Comparison of ENCODE assay signal across 16 cellular contexts in genomic region chr3:195911946-195912270, GRCh38. TPM values are rescaled to one million over a fixed set of nuclear protein-coding genes. Genes with fewer than 3 reads are reported as not detected.
DNase-seq lines count a peak whose midpoint lies in the region; ATAC-seq, FAIRE-seq and TF ChIP-seq lines count a peak whose summit lies in the region.
"Had no signal": no experiment of that assay in that cellular context is flagged by ENCODE, and none has a peak within 500 bp of the region (broad histone marks: within the 10 kb centered on the region; RNA-seq: fewer than 3 reads in every experiment).

No MANE protein-coding gene starts in this region.

- H3K27ac Mint-ChIP-seq in GM23338 (peak overlapping the region; percentile 86; the same call in 1 of the 2 replicates), nephron (no peak overlapping the region)
- H3K27ac Mint-ChIP-seq in activated CD4-positive, alpha-beta memory T cell treated with anti-CD3 and anti-CD28 coated beads for 36 hours, result no peak overlapping the region
- H3K27ac Mint-ChIP-seq: activated naive CD8-positive, alpha-beta T cell treated with anti-CD3 and anti-CD28 coated beads, Interleukin-2, amount 50 U/mL, for 24 hours had no signal

- TF ChIP-seq RAD21 in K562 (CRISPR knock-in tag; conservative IDR thresholded peaks at IDR 0.05 in 1 of 2, IDR thresholded peaks at IDR 0.05 in 1 of 2), result no peak

- TF ChIP-seq CTCF in GM23338 (conservative IDR thresholded peaks at IDR 0.05; ENCODE audit: low read depth in 2 of 2) (no peak), K562 (IDR thresholded peaks at IDR 0.05 in 2 of 3, conservative IDR thresholded peaks at IDR 0.05 in 1 of 3; ENCODE audit: insufficient read depth in 2 of 3, low read depth in 1 of 3, low read length in 3 of 3) (no peak), nephron (IDR thresholded peaks at IDR 0.05; ENCODE audit: unreplicated experiment in 3 of 3) (no peak)

- H3K27me3 Mint-ChIP-seq in GM23338 (ENCODE audit: insufficient read depth, low read depth, poor library complexity), result peaks cover 32% of the 10 kb centered on the region
- peaks cover 30% of the 10 kb centered on the region for H3K27me3 Mint-ChIP-seq in nephron (ENCODE audit: low read depth)
- peaks cover 1% of the 10 kb centered on the region for H3K27me3 Mint-ChIP-seq in activated CD4-positive, alpha-beta memory T cell treated with anti-CD3 and anti-CD28 coated beads for 36 hours
- H3K27me3 Mint-ChIP-seq: activated naive CD8-positive, alpha-beta T cell treated with anti-CD3 and anti-CD28 coated beads, Interleukin-2, amount 50 U/mL, for 24 hours had no signal

- H3K4me3 ChIP-seq in GM23338 (no peak overlapping the region), K562 (no peak overlapping the region)
- H3K4me3 ChIP-seq: GM12878, thoracic aorta had no signal

- H3K9me3 Mint-ChIP-seq in GM23338 (no peaks in the 10 kb centered on the region), nephron (no peaks in the 10 kb centered on the region)
- no peaks in the 10 kb centered on the region for H3K9me3 Mint-ChIP-seq in activated CD4-positive, alpha-beta memory T cell treated with anti-CD3 and anti-CD28 coated beads for 36 hours
- H3K9me3 Mint-ChIP-seq: activated naive CD8-positive, alpha-beta T cell treated with anti-CD3 and anti-CD28 coated beads, Interleukin-2, amount 50 U/mL, for 24 hours had no signal

- H3K36me3 ChIP-seq in GM23338 (ENCODE audit: insufficient read depth), result no peaks in the 10 kb centered on the region
- H3K36me3 ChIP-seq in K562 (ENCODE audit: control insufficient read depth, insufficient read depth, low read length), result no peaks in the 10 kb centered on the region
- H3K36me3 ChIP-seq: thoracic aorta had no signal

- H3K79me2 ChIP-seq in GM23338 (replicated peaks; ENCODE audit: insufficient read depth) (peaks cover 14% of the 10 kb centered on the region), K562 (ENCODE audit: control insufficient read depth, insufficient read depth, low read length) (peaks cover 16% of the 10 kb centered on the region; the same call in 2 of the 3 replicates)

- H3F3A ChIP-seq in GM23338 (replicated peaks; ENCODE audit: low read depth), result peaks cover 17% of the 10 kb centered on the region

- POLR2A ChIA-PET in K562 (lab: Yijun Ruan, JAX), result interaction anchor here (0.7 to 1.4 kb wide), 5 partner anchors 10 to 137 kb away, joined by 3 to 4 read pairs (median 3); no protein-coding TSS in a partner anchor
- POLR2A ChIA-PET in activated CD4-positive, alpha-beta memory T cell treated with anti-CD3 and anti-CD28 coated beads for 36 hours (lab: Charles Lee), result interaction anchor here (1.3 kb wide), 1 partner anchor 18 kb away, joined by 4 read pairs; no protein-coding TSS in a partner anchor

- H4K20me1 ChIP-seq in GM23338 (replicated peaks; ENCODE audit: insufficient read depth) (peaks cover 11% of the 10 kb centered on the region), K562 (replicated peaks; ENCODE audit: control insufficient read depth, insufficient read depth, low read length) (peaks cover 16% of the 10 kb centered on the region)

- H3K27me3 ChIP-seq in GM23338 (ENCODE audit: insufficient read depth) (peaks cover 5% of the 10 kb centered on the region; the same call in 1 of the 2 replicates), K562 (ENCODE audit: control insufficient read depth in 2 of 2, insufficient read depth in 2 of 2, low read length in 2 of 2) (peaks cover 8 to 9% of the 10 kb centered on the region in 2 experiments; a peak in 4 of 5 replicates)

- no peak for TF ChIP-seq POLR2A in K562 (conservative IDR thresholded peaks at IDR 0.05)

- H3K27ac ChIP-seq in GM23338 (ENCODE audit: low read depth), result no peak overlapping the region
- H3K27ac ChIP-seq in K562 (ENCODE audit: extremely low read depth, low read depth, low read length), result no peak overlapping the region
- H3K27ac ChIP-seq: thoracic aorta had no signal

- no peaks in the 10 kb centered on the region for H3K36me3 Mint-ChIP-seq in GM23338 (ENCODE audit: low read depth)
- H3K36me3 Mint-ChIP-seq in nephron (ENCODE audit: low read depth), result no peaks in the 10 kb centered on the region
- no peaks in the 10 kb centered on the region for H3K36me3 Mint-ChIP-seq in activated CD4-positive, alpha-beta memory T cell treated with anti-CD3 and anti-CD28 coated beads for 36 hours

- in situ Hi-C loops in K562 (cut with MboI), result no loop called here

- no peak overlapping the region for H3K4me3 Mint-ChIP-seq in GM23338
- peak overlapping the region; percentile 24 to 67 (median 66) for H3K4me3 Mint-ChIP-seq in nephron
- H3K4me3 Mint-ChIP-seq in activated CD4-positive, alpha-beta memory T cell treated with anti-CD3 and anti-CD28 coated beads for 36 hours, result no peak overlapping the region
- H3K4me3 Mint-ChIP-seq: activated naive CD8-positive, alpha-beta T cell treated with anti-CD3 and anti-CD28 coated beads, Interleukin-2, amount 50 U/mL, for 24 hours had no signal

- no peaks in the 10 kb centered on the region for H3K9me3 ChIP-seq in K562 (replicated peaks; ENCODE audit: control insufficient read depth, insufficient read depth, low read depth, low read length)
- H3K9me3 ChIP-seq: thoracic aorta had no signal

- ATAC-seq in GM23338 (no peak), K562 (no peak)
- ATAC-seq: activated naive CD8-positive, alpha-beta T cell treated with anti-CD3 and anti-CD28 coated beads, Interleukin-2, amount 50 U/mL, for 24 hours; GM12878 had no signal

- FAIRE-seq in K562 (lab: Jason Lieb, UNC), result no peak
- FAIRE-seq: endothelial cell of umbilical vein, GM12878 had no signal

- H3K4me1 Mint-ChIP-seq in GM23338 (peaks cover 34% of the 10 kb centered on the region), nephron (peaks cover 22% of the 10 kb centered on the region)
- H3K4me1 Mint-ChIP-seq in activated CD4-positive, alpha-beta memory T cell treated with anti-CD3 and anti-CD28 coated beads for 36 hours (ENCODE audit: low read depth), result peaks cover 16% of the 10 kb centered on the region

- no peaks in the 10 kb centered on the region for H3K9me1 ChIP-seq in K562 (ENCODE audit: control insufficient read depth, insufficient read depth, low read length)

- CTCF ChIA-PET in K562 (lab: Yijun Ruan, JAX; ENCODE audit: low intra/inter-chr PET ratio), result no interaction called here
- CTCF ChIA-PET in activated CD4-positive, alpha-beta memory T cell treated with anti-CD3 and anti-CD28 coated beads for 36 hours (lab: Charles Lee), result interaction anchor here (0.7 to 2.9 kb wide), 5 partner anchors 17 to 62 kb away, joined by 3 to 40 read pairs (median 6); no protein-coding TSS in a partner anchor

- no peak for TF ChIP-seq EP300 in K562 (IDR thresholded peaks at IDR 0.05; ENCODE audit: low read length)

- WGBS in K562 (ENCODE audit: insufficient coverage, low coverage, missing lambda C conversion rate), result 23% methylated on average over 4 of the region's 4 CpGs

- peak overlapping the region; percentile 10 to 88; a peak in 2 of 4 replicates for H3K9ac ChIP-seq in K562 (ENCODE audit: insufficient read depth in 1 of 2, low read depth in 2 of 2, low read length in 2 of 2)

- no peaks in the 10 kb centered on the region for H3K9me2 ChIP-seq in GM23338 (ENCODE audit: insufficient read depth)

- H2AFZ ChIP-seq in GM23338 (no peak overlapping the region), K562 (ENCODE audit: low read depth, low read length) (peak overlapping the region; percentile 74)

- intact Hi-C loops in K562 (cut with micrococcal nuclease), result loop anchor here (10.0 kb wide), 1 partner anchor 167 kb away; no protein-coding TSS in a partner anchor
- intact Hi-C loops in activated CD4-positive, alpha-beta memory T cell treated with anti-CD3 and anti-CD28 coated beads for 36 hours (cut with micrococcal nuclease), result no loop called here

- H3K4me2 ChIP-seq in GM23338, result no peak overlapping the region
- H3K4me2 ChIP-seq in K562 (ENCODE audit: insufficient read depth, low read length), result peak overlapping the region; percentile 33; the same call in 1 of the 2 replicates

- H3K4me1 ChIP-seq in GM23338 (ENCODE audit: insufficient read depth), result peaks cover 27% of the 10 kb centered on the region
- peaks cover 31 to 45% of the 10 kb centered on the region in 2 experiments for H3K4me1 ChIP-seq in K562 (replicated peaks in 1 of 2; ENCODE audit: control insufficient read depth in 2 of 2, insufficient read depth in 2 of 2, low read length in 2 of 2)

- no TSS peak for BruUV-seq in K562 (replicated peaks; lab: Mats Ljungman, UMichigan)

- DNase-seq in AG08396 (ENCODE audit: low spot score) (peak; percentile 10), GM23338 (ENCODE audit: low spot score) (no peak), K562 (ENCODE audit: extremely low read depth in 1 of 4, low spot score in 3 of 4) (peak in 3 of 4 experiments; percentile 33 to 56 (median 34)), UCSD-AML1 (lab: John Stamatoyannopoulos, UW; ENCODE audit: unreplicated experiment) (no peak), NCI-H2171 treated with DMSO at 0.1 percent for 48 hours (lab: John Stamatoyannopoulos, UW) (no peak)
- no peak for DNase-seq in activated CD4-positive, alpha-beta memory T cell treated with anti-CD3 and anti-CD28 coated beads for 36 hours
- no peak for DNase-seq in stimulated activated CD4-positive, alpha-beta T cell treated with anti-CD3 and anti-CD28 coated beads, Interleukin-15, amount 100 ng/mL, for 24 hours
- DNase-seq: activated CD4-positive, alpha-beta T cell treated with anti-CD3 and anti-CD28 coated beads for 1 hour; activated naive CD8-positive, alpha-beta T cell treated with anti-CD3 and anti-CD28 coated beads, Interleukin-2, amount 50 U/mL, for 24 hours; DND-41; NCI-H1092; NCI-H345 had no signal

RNA-seq across cellular contexts. Expression of gene TNK2, which starts 3.6 kb away (rescaled TPM):
- 17.4 and 22.5 TPM in 2 replicates for total RNA-seq in GM23338 (2014; rRNA removed; shearing (Covaris generic))
- polyA plus RNA-seq in GM23338 (2016; fragmentation: Nextera tagmentation; extraction: Ambion mirVana) (9.6 and 10.0 TPM in 2 replicates), K562 (2011; rRNA removed) (5.3 and 6.4 TPM in 2 replicates), K562 (2014; fragmentation: Illumina TruSeq; extraction: Trizol) (6.5 and 13.2 TPM in 2 replicates), K562 (2014; fragmentation: Nextera tagmentation; extraction: Ambion mirVana) (under 1 TPM; 0.03 to 0.14 TPM), K562 (2014; rRNA removed) (17.6 and 18.8 TPM in 2 replicates)
- total RNA-seq in K562 (2011; cell fraction: chromatin; rRNA removed; ENCODE audit: low replicate concordance), result 20.1 and 59.7 TPM in 2 replicates
- total RNA-seq in K562 (2011; cell fraction: nucleolus; rRNA removed), result 29.2 and 29.7 TPM in 2 replicates
- total RNA-seq in K562 (2011; cell fraction: nucleoplasm; rRNA removed), result 20.2 and 23.4 TPM in 2 replicates
- total RNA-seq in K562 (2014; rRNA removed) (10.9 and 15.3 TPM in 2 replicates), K562 (2014; rRNA removed; fragmentation: Illumina TruSeq; extraction: Trizol) (2.3 and 2.4 TPM in 2 replicates), K562 (2015; rRNA removed; fragmentation: Illumina TruSeq; extraction: Trizol) (8.2 TPM in 2 replicates), K562 (2021) (22.8 and 33.8 TPM in 2 replicates)
- polyA plus RNA-seq in K562 (2011; cell fraction: cytosol; rRNA removed), result 5.6 and 14.8 TPM in 2 replicates
- polyA plus RNA-seq in K562 (2011; cell fraction: nucleus; rRNA removed), result 34.5 and 55.3 TPM in 2 replicates
- polyA plus RNA-seq in K562 (2012), result 13.8 and 19.9 TPM in 2 replicates
- polyA minus RNA-seq in K562 (2011; rRNA and poly(A)+ RNA removed), result 2.9 and 5.0 TPM in 2 replicates
- 10.4 and 17.2 TPM in 2 replicates for polyA minus RNA-seq in K562 (2011; cell fraction: cytosol; rRNA and poly(A)+ RNA removed)
- 9.0 and 9.8 TPM in 2 replicates for polyA minus RNA-seq in K562 (2011; cell fraction: nucleus; rRNA and poly(A)+ RNA removed)
- total RNA-seq in activated CD4-positive, alpha-beta memory T cell treated with anti-CD3 and anti-CD28 coated beads for 36 hours, result 10 to 100 TPM; 59.9 to 67.1 TPM

Comparison
In these comparisons a context has a peak if more than half of its experiments do, and no peak if none do; other contexts are left out.
1. DNase-seq: peak in AG08396 (single experiment) and K562 (3 of 4); none in GM23338 (single experiment), activated CD4-positive, alpha-beta memory T cell treated with anti-CD3 and anti-CD28 coated beads for 36 hours (single experiment), stimulated activated CD4-positive, alpha-beta T cell treated with anti-CD3 and anti-CD28 coated beads, Interleukin-15, amount 100 ng/mL, for 24 hours (single experiment), UCSD-AML1 (single experiment) and NCI-H2171 treated with DMSO at 0.1 percent for 48 hours (single experiment).
2. H3K4me3 Mint-ChIP-seq: peak in nephron (3 of 3); none in GM23338 (single experiment) and activated CD4-positive, alpha-beta memory T cell treated with anti-CD3 and anti-CD28 coated beads for 36 hours (single experiment).